In genomic region chr5:2260211-2260985, GRCh38 we compare ENCODE assay signal across 16 cellular contexts.
A peak's percentile ranks its signal among the peaks of the same experiment; 100 is the strongest.
DNase-seq lines count a peak whose midpoint lies in the region; ATAC-seq and TF ChIP-seq lines count a peak whose summit lies in the region.
"Had no signal": no experiment of that assay in that cellular context is flagged by ENCODE, and none has a peak within 500 bp of the region (broad histone marks: within the 10 kb centered on the region; RNA-seq: fewer than 3 reads in every experiment).

No MANE protein-coding gene starts in this region.

- H4K20me1 ChIP-seq in BLaER1 treated with 17β-estradiol and CSF1 and Interleukin-3, amounts not matched to agents 10 nM and 100 nM = no peaks in the 10 kb centered on the region

- H3K4me3 Mint-ChIP-seq in type B pancreatic cell = no peak overlapping the region
- H3K4me3 Mint-ChIP-seq in activated CD4-positive, alpha-beta memory T cell treated with anti-CD3 and anti-CD28 coated beads for 36 hours = no peak overlapping the region
- H3K4me3 Mint-ChIP-seq: CD8-positive, alpha-beta memory T cell; HFFc6 had no signal

- H3K9me3 Mint-ChIP-seq in type B pancreatic cell = no peaks in the 10 kb centered on the region
- H3K9me3 Mint-ChIP-seq in activated CD4-positive, alpha-beta memory T cell treated with anti-CD3 and anti-CD28 coated beads for 36 hours = no peaks in the 10 kb centered on the region

- H3K4me3 ChIP-seq in BLaER1 treated with 17β-estradiol and CSF1 and Interleukin-3, amounts not matched to agents 10 nM and 100 nM = no peak overlapping the region
- no peak overlapping the region for H3K4me3 ChIP-seq in RWPE2 (ENCODE audit: severe bottlenecking)
- H3K4me3 ChIP-seq: A549 had no signal

- H3K27me3 ChIP-seq in BLaER1 treated with 17β-estradiol and CSF1 and Interleukin-3, amounts not matched to agents 10 nM and 100 nM = no peaks in the 10 kb centered on the region
- H3K27me3 ChIP-seq in RWPE2 (ENCODE audit: insufficient read depth, poor library complexity, severe bottlenecking) = peaks cover 4% of the 10 kb centered on the region
- H3K27me3 ChIP-seq: BE2C had no signal

- peak; percentile 62 for DNase-seq in RWPE2 (ENCODE audit: low spot score)
- DNase-seq in islet precursor cell = peak; percentile 41
- peak; percentile 56 for DNase-seq in type B pancreatic cell (ENCODE audit: extremely low spot score, unreplicated experiment)
- no peak for DNase-seq in activated CD4-positive, alpha-beta memory T cell treated with anti-CD3 and anti-CD28 coated beads for 36 hours
- no peak for DNase-seq in activated CD4-positive, CD25-positive, alpha-beta regulatory T cell treated with anti-CD3 and anti-CD28 coated beads, Interleukin-2, amount 50 U/mL, for 72 hours
- DNase-seq in activated gamma-delta T cell (lab: John Stamatoyannopoulos, UW) = no peak
- DNase-seq: BE2C; Caco-2; CD8-positive, alpha-beta memory T cell; DND-41; GDM1; HCEC 1CT; HFFc6 had no signal

- no peak overlapping the region for H3K27ac Mint-ChIP-seq in type B pancreatic cell
- H3K27ac Mint-ChIP-seq in activated CD4-positive, alpha-beta memory T cell treated with anti-CD3 and anti-CD28 coated beads for 36 hours = no peak overlapping the region
- H3K27ac Mint-ChIP-seq: HFFc6 had no signal

- intact Hi-C loops in activated CD4-positive, alpha-beta memory T cell treated with anti-CD3 and anti-CD28 coated beads for 36 hours (cut with micrococcal nuclease) = no loop called here

- H3K27me3 Mint-ChIP-seq in type B pancreatic cell = peaks cover 13% of the 10 kb centered on the region
- peaks cover 2% of the 10 kb centered on the region for H3K27me3 Mint-ChIP-seq in activated CD4-positive, alpha-beta memory T cell treated with anti-CD3 and anti-CD28 coated beads for 36 hours

- peaks cover 0 to 4% (median 0%) of the 10 kb centered on the region in 11 experiments; a peak in 1 of 22 replicates for H3K9me3 ChIP-seq in BLaER1 treated with 17β-estradiol and CSF1 and Interleukin-3, amounts not matched to agents 10 nM and 100 nM (replicated peaks in 1 of 11)
- H3K9me3 ChIP-seq in RWPE2 (ENCODE audit: severe bottlenecking) = no peaks in the 10 kb centered on the region
- H3K9me3 ChIP-seq: A549, Caco-2 had no signal

- no peak for ATAC-seq in RWPE2 (ENCODE audit: low read depth)
- ATAC-seq: A549, HepG2 had no signal

- no peaks in the 10 kb centered on the region for H3K36me3 Mint-ChIP-seq in type B pancreatic cell
- H3K36me3 Mint-ChIP-seq in activated CD4-positive, alpha-beta memory T cell treated with anti-CD3 and anti-CD28 coated beads for 36 hours = no peaks in the 10 kb centered on the region
- H3K36me3 Mint-ChIP-seq: CD8-positive, alpha-beta memory T cell had no signal

- peak overlapping the region in 7 of 11 experiments; percentile 64 to 85 (median 74); a peak in 8 of 22 replicates for H3K4me2 ChIP-seq in BLaER1 treated with 17β-estradiol and CSF1 and Interleukin-3, amounts not matched to agents 10 nM and 100 nM
- H3K4me2 ChIP-seq: A549 had no signal

- POLR2A ChIA-PET in activated CD4-positive, alpha-beta memory T cell treated with anti-CD3 and anti-CD28 coated beads for 36 hours (lab: Charles Lee) = no interaction called here

- TF ChIP-seq CTCF in RWPE2 (IDR thresholded peaks at IDR 0.05; ENCODE audit: poor library complexity, severe bottlenecking) (no peak), type B pancreatic cell (conservative IDR thresholded peaks at IDR 0.05) (no peak)

- H3K4me1 ChIP-seq in BLaER1 treated with 17β-estradiol and CSF1 and Interleukin-3, amounts not matched to agents 10 nM and 100 nM = peaks cover 7 to 49% (median 47%) of the 10 kb centered on the region in 10 experiments; a peak in 18 of 20 replicates
- H3K4me1 ChIP-seq in RWPE2 (ENCODE audit: insufficient read depth, poor library complexity, severe bottlenecking) = no peaks in the 10 kb centered on the region
- H3K4me1 ChIP-seq: A549, BE2C, Caco-2 had no signal

- no peaks in the 10 kb centered on the region for H3K36me3 ChIP-seq in BLaER1 treated with 17β-estradiol and CSF1 and Interleukin-3, amounts not matched to agents 10 nM and 100 nM
- no peaks in the 10 kb centered on the region for H3K36me3 ChIP-seq in RWPE2 (ENCODE audit: low read depth)
- H3K36me3 ChIP-seq: BE2C had no signal

- H3K27ac ChIP-seq in BLaER1 treated with 17β-estradiol and CSF1 and Interleukin-3, amounts not matched to agents 10 nM and 100 nM = no peak overlapping the region
- no peak overlapping the region for H3K27ac ChIP-seq in RWPE2 (ENCODE audit: poor library complexity, severe bottlenecking)
- H3K27ac ChIP-seq: A549 had no signal

- no peaks in the 10 kb centered on the region for H3K4me1 Mint-ChIP-seq in type B pancreatic cell (ENCODE audit: unreplicated experiment)
- H3K4me1 Mint-ChIP-seq in activated CD4-positive, alpha-beta memory T cell treated with anti-CD3 and anti-CD28 coated beads for 36 hours (ENCODE audit: low read depth) = no peaks in the 10 kb centered on the region
- H3K4me1 Mint-ChIP-seq: CD8-positive, alpha-beta memory T cell had no signal

- H3K9ac ChIP-seq in BLaER1 treated with 17β-estradiol and CSF1 and Interleukin-3, amounts not matched to agents 10 nM and 100 nM = no peak overlapping the region

- CTCF ChIA-PET in activated CD4-positive, alpha-beta memory T cell treated with anti-CD3 and anti-CD28 coated beads for 36 hours (lab: Charles Lee) = no interaction called here

Comparison
In these comparisons a context has a peak if more than half of its experiments do, and no peak if none do; other contexts are left out.
1. DNase-seq: peak in RWPE2 (single experiment), islet precursor cell (single experiment) and type B pancreatic cell (single experiment); none in activated CD4-positive, alpha-beta memory T cell treated with anti-CD3 and anti-CD28 coated beads for 36 hours (single experiment), activated CD4-positive, CD25-positive, alpha-beta regulatory T cell treated with anti-CD3 and anti-CD28 coated beads, Interleukin-2, amount 50 U/mL, for 72 hours (single experiment) and activated gamma-delta T cell (single experiment).